In the genomic region with DNA sequence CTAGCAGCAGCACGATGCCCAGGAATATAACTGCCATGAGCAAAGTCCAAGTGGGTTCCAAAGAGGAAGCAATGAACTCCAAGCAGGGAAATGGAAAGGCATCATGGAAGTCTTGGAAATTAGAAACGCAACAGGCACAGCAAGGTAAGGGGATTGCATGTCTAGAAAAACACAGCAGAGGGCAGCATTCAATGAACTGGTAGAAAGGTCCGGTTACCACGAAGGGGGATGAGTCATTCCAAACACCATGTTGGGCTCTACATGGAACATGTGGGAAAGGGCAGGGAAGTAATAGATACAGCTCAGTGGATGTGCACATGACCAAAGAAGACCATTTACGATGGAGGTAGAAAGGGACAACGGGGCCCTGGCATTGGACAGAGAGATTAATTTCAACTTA, we compare ENCODE assay signal across 8 cellular contexts. TPM values are rescaled to one million over a fixed set of nuclear protein-coding genes. Genes with fewer than 3 reads are reported as not detected.
DNase-seq lines count a peak whose midpoint lies in the region; ATAC-seq, FAIRE-seq and TF ChIP-seq lines count a peak whose summit lies in the region.

No MANE protein-coding gene starts in this region.

- no peak overlapping the region for H3K27ac ChIP-seq in heart right ventricle

- intact Hi-C loops in heart right ventricle (cut with DNase I): loop anchor here in 6 of 10 donors (1.0 to 10.0 kb wide), 6 partner anchors 134 to 506 kb away; a partner anchor contains a TSS

- no peak for FAIRE-seq in RCC 7860 (lab: Jason Lieb, UNC)
- no peak for FAIRE-seq in urothelium cell line (lab: Jason Lieb, UNC)

- peaks cover 0 to 35% (median 13%) of the 10 kb centered on the region in 9 donors for H3K4me1 ChIP-seq in heart right ventricle

- peak in 7 of 9 donors; percentile 42 to 61 (median 55) for TF ChIP-seq CTCF in heart right ventricle (IDR thresholded peaks at IDR 0.05)

- DNase-seq in EH (ENCODE audit: low read depth) (peak; percentile 41), HuH-7 (ENCODE audit: low spot score) (peak; percentile 43), RCC 7860 (ENCODE audit: low spot score) (peak; percentile 28), heart right ventricle (peak in 1 of 2 donors; percentile 34), urothelium cell line (ENCODE audit: low spot score) (peak; percentile 68), GM19240 (ENCODE audit: insufficient read length, low spot score) (no peak)

- ATAC-seq in heart right ventricle (peak in 7 of 8 donors; percentile 39 to 68 (median 55)), GM18517 (IDR thresholded peaks at IDR 0.05; ENCODE audit: unreplicated experiment) (no peak), HG03439 (IDR thresholded peaks at IDR 0.05; ENCODE audit: unreplicated experiment) (no peak)

- peaks cover 0 to 29% (median 0%) of the 10 kb centered on the region in 7 donors for H3K27me3 ChIP-seq in heart right ventricle

- H3K36me3 ChIP-seq in heart right ventricle: peaks cover 0 to 6% (median 0%) of the 10 kb centered on the region in 9 donors

- no peak overlapping the region for H3K4me3 ChIP-seq in heart right ventricle

- whole genome bisulfite sequencing in heart right ventricle, 2 donors: 59 to 75% methylated on average over 6 of the region's 6 CpGs

- H3K9me3 ChIP-seq in heart right ventricle: no peaks in the 10 kb centered on the region

RNA-seq across cellular contexts. Expression of a gene that starts 36.4 kb away (rescaled TPM):
- total RNA-seq in heart right ventricle: 10 to 100 TPM in 3 of 10 donors, 1 to 10 TPM in 7; 1.8 to 16.3 (median 4.6) TPM
- polyA plus RNA-seq in heart right ventricle: 1 to 10 TPM; 1.2 to 2.3 TPM

RNA-seq across cellular contexts. Expression of a gene that starts 52.0 kb away (rescaled TPM):
- under 1 TPM in 2 of 10 donors, not detected in 8; 0.14 to 0.19 TPM for total RNA-seq in heart right ventricle
- polyA plus RNA-seq in heart right ventricle: under 1 TPM in 1 of 2 donors, not detected in 1; 0.04 TPM

Comparison
In these comparisons a context has a peak if more than half of its experiments do, and no peak if none do; other contexts are left out.
1. ATAC-seq: peak in heart right ventricle (7 of 8); none in GM18517 (single experiment) and HG03439 (single experiment).